8 cellular contexts compared by ENCODE assay signal in the genomic region with DNA sequence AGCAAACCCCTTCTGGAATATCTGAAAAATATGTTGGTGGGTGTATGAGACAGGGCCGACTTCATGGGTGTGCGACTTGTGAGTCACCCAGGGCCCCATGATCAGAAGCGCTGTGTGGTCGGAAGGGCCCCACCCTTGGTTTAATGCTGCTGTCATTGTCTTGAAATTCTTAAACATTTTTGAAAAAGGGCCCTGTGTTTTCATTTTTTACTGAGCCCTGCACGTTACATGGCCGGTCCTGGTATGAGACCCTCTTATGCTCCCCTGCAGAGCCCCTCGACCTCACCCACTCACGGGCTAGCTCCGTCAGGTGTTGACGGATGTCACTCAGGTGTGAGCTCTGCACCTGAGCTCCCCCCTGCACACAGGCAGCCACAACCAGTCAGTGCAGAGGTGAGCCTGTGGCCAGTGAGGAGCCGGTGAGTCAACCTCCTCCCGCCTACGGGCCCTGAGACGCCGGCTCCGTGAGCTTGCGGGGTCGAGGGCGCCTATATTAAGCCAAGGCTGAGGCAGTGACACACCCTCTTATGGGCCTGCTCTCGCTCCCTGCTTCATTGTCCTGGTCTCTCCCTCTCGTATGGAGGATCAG. TPM values are rescaled to one million over a fixed set of nuclear protein-coding genes. Genes with fewer than 3 reads are reported as not detected.
DNase-seq lines count a peak whose midpoint lies in the region; TF ChIP-seq lines count a peak whose summit lies in the region.

No MANE protein-coding gene starts in this region.

- no peak overlapping the region for H3K4me3 ChIP-seq in fibroblast of pulmonary artery (replicated peaks; ENCODE audit: low read depth, low read length)

- intact Hi-C loops in posterior vena cava (cut with DNase I), result no loop called here

- peak; percentile 51 for DNase-seq in LHCN-M2 (ENCODE audit: low read depth)
- DNase-seq in activated CD8-positive, alpha-beta memory T cell treated with anti-CD3 and anti-CD28 coated beads, Interleukin-2, amount 50 U/mL, for 1 hour (ENCODE audit: extremely low read depth), result peak; percentile 77
- DNase-seq in fibroblast of pulmonary artery (ENCODE audit: low read depth), result peak; percentile 60
- peak; percentile 64 for DNase-seq in stimulated activated CD8-positive, alpha-beta memory T cell treated with anti-CD3 and anti-CD28 coated beads, Interleukin-12 subunit alpha, Interleukin-12 subunit beta, amount 100 ng/mL, for 1 hour (ENCODE audit: low read depth)
- DNase-seq in NCI-H146 (lab: John Stamatoyannopoulos, UW), result no peak
- DNase-seq in NCI-H2227 treated with DMSO at 0.1 percent for 48 hours (lab: John Stamatoyannopoulos, UW), result no peak
- DNase-seq in posterior vena cava (ENCODE audit: low spot score), result no peak
- DNase-seq in mesenteric fat pad (ENCODE audit: low spot score), result no peak

- TF ChIP-seq CTCF in fibroblast of pulmonary artery (IDR thresholded peaks at IDR 0.05; ENCODE audit: low read length, missing control alignments), result no peak

RNA-seq across cellular contexts. Expression of gene GADD45B, which starts 27.7 kb away (rescaled TPM):
- total RNA-seq in LHCN-M2 (2014; rRNA removed) (42.6 and 49.8 TPM in 2 replicates), posterior vena cava (100 to 1,000 TPM; 120 to 160 TPM), mesenteric fat pad (365 TPM)
- 134 TPM for polyA plus RNA-seq in LHCN-M2 (2012)

RNA-seq across cellular contexts. Expression of gene LMNB2, which starts 46.9 kb away (rescaled TPM):
- total RNA-seq in LHCN-M2 (2014; rRNA removed) (261 TPM in 2 replicates), posterior vena cava (10 to 100 TPM; 14.4 to 17.9 TPM), mesenteric fat pad (19.6 TPM)
- polyA plus RNA-seq in LHCN-M2 (2012), result 93.5 TPM

Comparison
In these comparisons a context has a peak if more than half of its experiments do, and no peak if none do; other contexts are left out.
1. DNase-seq: peak in LHCN-M2 (single experiment), activated CD8-positive, alpha-beta memory T cell treated with anti-CD3 and anti-CD28 coated beads, Interleukin-2, amount 50 U/mL, for 1 hour (single experiment), fibroblast of pulmonary artery (single experiment) and stimulated activated CD8-positive, alpha-beta memory T cell treated with anti-CD3 and anti-CD28 coated beads, Interleukin-12 subunit alpha, Interleukin-12 subunit beta, amount 100 ng/mL, for 1 hour (single experiment); none in NCI-H146 (single experiment), NCI-H2227 treated with DMSO at 0.1 percent for 48 hours (single experiment), posterior vena cava (single experiment) and mesenteric fat pad (single experiment).
2. RNA of gene LMNB2, which starts 46.9 kb away (total RNA-seq): 261 TPM in LHCN-M2; 19.6 TPM in mesenteric fat pad (single experiment) and 14.4 to 17.9 TPM in posterior vena cava; every median in the first group is over 10 times any median in the second.